In genomic region chr17:29155966-29156338, GRCh38 we compare ENCODE assay signal across 10 cellular contexts. TPM values are rescaled to one million over a fixed set of nuclear protein-coding genes. Genes with fewer than 3 reads are reported as not detected.
DNase-seq lines count a peak whose midpoint lies in the region; ATAC-seq and TF ChIP-seq lines count a peak whose summit lies in the region.
"Had no signal": no experiment of that assay in that cellular context is flagged by ENCODE, and none has a peak within 500 bp of the region (broad histone marks: within the 10 kb centered on the region; RNA-seq: fewer than 3 reads in every experiment).

No MANE protein-coding gene starts in this region.

- H3K27me3 ChIP-seq in GM23248 (replicated peaks; ENCODE audit: insufficient read depth) (no peaks in the 10 kb centered on the region), gastroesophageal sphincter (no peaks in the 10 kb centered on the region), skeletal muscle tissue (ENCODE audit: control insufficient read depth in 3 of 3, insufficient read depth in 3 of 3, low read length in 3 of 3) (no peaks in the 10 kb centered on the region)

- H3K9me3 ChIP-seq in GM23248 (ENCODE audit: low read depth) (no peaks in the 10 kb centered on the region), gastroesophageal sphincter (no peaks in the 10 kb centered on the region), skeletal muscle tissue (ENCODE audit: control insufficient read depth in 3 of 3, low read length in 3 of 3) (no peaks in the 10 kb centered on the region)

- H3K9me3 Mint-ChIP-seq in activated T-helper 1 cell treated with anti-CD3 and anti-CD28 coated beads, Interleukin-12 subunit alpha, Interleukin-12 subunit beta, Interleukin-2, Interleukin-4 antibody, amounts not matched to agents 30 ng/mL and 10 ng/mL and 1 ng/mL, durations not matched to agents 14 hours and 24 hours and 36 hours: no peaks in the 10 kb centered on the region
- no peaks in the 10 kb centered on the region for H3K9me3 Mint-ChIP-seq in progenitor cell of endocrine pancreas (ENCODE audit: low read depth)

- H3K4me1 ChIP-seq in GM23248 (ENCODE audit: insufficient read depth) (peaks cover 44% of the 10 kb centered on the region), gastroesophageal sphincter (peaks cover 0 to 76% (median 30%) of the 10 kb centered on the region in 3 donors), skeletal muscle tissue (ENCODE audit: control insufficient read depth in 3 of 3, insufficient read depth in 3 of 3, low read length in 3 of 3) (peaks cover 36 to 50% (median 48%) of the 10 kb centered on the region in 3 donors)

- whole genome bisulfite sequencing in GM23248 (ENCODE audit: low coverage in 1 of 2, low lambda C conversion rate in 2 of 2, missing lambda C conversion rate in 2 of 2), 2 experiments: 73 to 79% methylated on average over 3 of the region's 3 CpGs
- no CpG with 5 or more reads among the region's 3 CpGs for WGBS in gastroesophageal sphincter (ENCODE audit: low coverage in 1 of 2), 2 donors

- H3K27ac ChIP-seq in GM23248 (peak overlapping the region; percentile 41), gastroesophageal sphincter (peak overlapping the region in 3 of 4 donors; percentile 55 to 83 (median 73)), skeletal muscle tissue (ENCODE audit: low read depth, low read length) (peak overlapping the region; percentile 66)
- H3K27ac ChIP-seq: WERI-Rb-1 had no signal

- peak overlapping the region; percentile 59 for H3K4me2 ChIP-seq in GM23248 (ENCODE audit: unreplicated experiment)

- no peak overlapping the region for H3K9ac ChIP-seq in GM23248
- peak overlapping the region in 2 of 3 donors; percentile 38 to 40 for H3K9ac ChIP-seq in skeletal muscle tissue (ENCODE audit: low read depth in 1 of 3, low read length in 3 of 3)

- H3K4me3 ChIP-seq in GM23248 (no peak overlapping the region), gastroesophageal sphincter (no peak overlapping the region), skeletal muscle tissue (ENCODE audit: low read length in 3 of 3) (no peak overlapping the region)

- H3K4me3 Mint-ChIP-seq in activated T-helper 1 cell treated with anti-CD3 and anti-CD28 coated beads, Interleukin-12 subunit alpha, Interleukin-12 subunit beta, Interleukin-2, Interleukin-4 antibody, amounts not matched to agents 30 ng/mL and 10 ng/mL and 1 ng/mL, durations not matched to agents 14 hours and 24 hours and 36 hours: no peak overlapping the region
- no peak overlapping the region for H3K4me3 Mint-ChIP-seq in progenitor cell of endocrine pancreas (ENCODE audit: low read depth)

- no peak for TF ChIP-seq POLR2A in gastroesophageal sphincter (IDR thresholded peaks at IDR 0.05)

- H3K36me3 Mint-ChIP-seq in activated T-helper 1 cell treated with anti-CD3 and anti-CD28 coated beads, Interleukin-12 subunit alpha, Interleukin-12 subunit beta, Interleukin-2, Interleukin-4 antibody, amounts not matched to agents 30 ng/mL and 10 ng/mL and 1 ng/mL, durations not matched to agents 14 hours and 24 hours and 36 hours (ENCODE audit: low read depth): peaks cover 5% of the 10 kb centered on the region
- H3K36me3 Mint-ChIP-seq in progenitor cell of endocrine pancreas (ENCODE audit: insufficient read depth): no peaks in the 10 kb centered on the region

- ATAC-seq in gastroesophageal sphincter (no peak), HG02759 (IDR thresholded peaks at IDR 0.05; ENCODE audit: unreplicated experiment) (no peak)

- H3K4me1 Mint-ChIP-seq in activated T-helper 1 cell treated with anti-CD3 and anti-CD28 coated beads, Interleukin-12 subunit alpha, Interleukin-12 subunit beta, Interleukin-2, Interleukin-4 antibody, amounts not matched to agents 30 ng/mL and 10 ng/mL and 1 ng/mL, durations not matched to agents 14 hours and 24 hours and 36 hours (ENCODE audit: low read depth): peaks cover 60% of the 10 kb centered on the region
- peaks cover 71% of the 10 kb centered on the region for H3K4me1 Mint-ChIP-seq in progenitor cell of endocrine pancreas (ENCODE audit: low read depth)

- H3K27me3 Mint-ChIP-seq in activated T-helper 1 cell treated with anti-CD3 and anti-CD28 coated beads, Interleukin-12 subunit alpha, Interleukin-12 subunit beta, Interleukin-2, Interleukin-4 antibody, amounts not matched to agents 30 ng/mL and 10 ng/mL and 1 ng/mL, durations not matched to agents 14 hours and 24 hours and 36 hours (ENCODE audit: insufficient read depth): no peaks in the 10 kb centered on the region
- no peaks in the 10 kb centered on the region for H3K27me3 Mint-ChIP-seq in progenitor cell of endocrine pancreas

- no peaks in the 10 kb centered on the region for H3K9me2 ChIP-seq in GM23248 (ENCODE audit: insufficient read depth)

- no peaks in the 10 kb centered on the region for H3K36me3 ChIP-seq in GM23248 (ENCODE audit: low read depth)
- H3K36me3 ChIP-seq in gastroesophageal sphincter: no peaks in the 10 kb centered on the region
- no peaks in the 10 kb centered on the region for H3K36me3 ChIP-seq in skeletal muscle tissue (ENCODE audit: control insufficient read depth in 3 of 3, insufficient read depth in 3 of 3, low read length in 3 of 3)
- H3K36me3 ChIP-seq: WERI-Rb-1 had no signal

- H4K20me1 ChIP-seq in GM23248 (ENCODE audit: insufficient read depth): no peaks in the 10 kb centered on the region

- in situ Hi-C loops in GM23248 (cut with MboI): no loop called here

- intact Hi-C loops in activated T-helper 1 cell treated with anti-CD3 and anti-CD28 coated beads, Interleukin-12 subunit alpha, Interleukin-12 subunit beta, Interleukin-2, Interleukin-4 antibody, amounts not matched to agents 30 ng/mL and 10 ng/mL and 1 ng/mL, durations not matched to agents 14 hours and 24 hours and 36 hours (cut with micrococcal nuclease): loop anchor here (1.0 kb wide), 2 partner anchors 15 to 24 kb away; partner anchors contain the start of gene MYO18A

- TF ChIP-seq EP300 in gastroesophageal sphincter (IDR thresholded peaks at IDR 0.05): no peak

- peak; percentile 14 for DNase-seq in GM23248
- no peak for DNase-seq in activated T-helper 1 cell treated with anti-CD3 and anti-CD28 coated beads, Interleukin-12 subunit alpha, Interleukin-12 subunit beta, Interleukin-2, Interleukin-4 antibody, amounts not matched to agents 30 ng/mL and 10 ng/mL and 1 ng/mL, durations not matched to agents 14 hours and 24 hours and 36 hours (ENCODE audit: low spot score)
- no peak for DNase-seq in progenitor cell of endocrine pancreas (ENCODE audit: low spot score, unreplicated experiment)
- no peak for DNase-seq in CD1c-positive myeloid dendritic cell (ENCODE audit: extremely low spot score)
- no peak for DNase-seq in NCI-H510A (lab: John Stamatoyannopoulos, UW)
- DNase-seq: NCI-H1436, WERI-Rb-1 had no signal

- H2AFZ ChIP-seq in GM23248: no peak overlapping the region

- TF ChIP-seq CTCF in gastroesophageal sphincter (IDR thresholded peaks at IDR 0.05) (no peak), progenitor cell of endocrine pancreas (IDR thresholded peaks at IDR 0.05; ENCODE audit: unreplicated experiment) (no peak)

- peaks cover 5% of the 10 kb centered on the region for H3K79me2 ChIP-seq in GM23248 (ENCODE audit: insufficient read depth)

- 0 out of 2 replicates have a peak, but pooled peaks cover 5% of the 10 kb centered on the region for H3F3A ChIP-seq in GM23248 (ENCODE audit: insufficient read depth)

- H3K27ac Mint-ChIP-seq in activated T-helper 1 cell treated with anti-CD3 and anti-CD28 coated beads, Interleukin-12 subunit alpha, Interleukin-12 subunit beta, Interleukin-2, Interleukin-4 antibody, amounts not matched to agents 30 ng/mL and 10 ng/mL and 1 ng/mL, durations not matched to agents 14 hours and 24 hours and 36 hours: peak overlapping the region; percentile 87
- H3K27ac Mint-ChIP-seq in progenitor cell of endocrine pancreas: no peak overlapping the region

RNA-seq across cellular contexts. Expression of gene MYO18A, which starts 24.2 kb away (rescaled TPM):
- 30.5 and 33.9 TPM in 2 replicates for total RNA-seq in GM23248 (2014; rRNA removed; shearing (Covaris generic))
- polyA plus RNA-seq in GM23248 (2016; fragmentation: Nextera tagmentation; extraction: Ambion mirVana): 12.6 and 16.0 TPM in 2 replicates
- 38.2 and 40.5 TPM in 2 replicates for total RNA-seq in activated T-helper 1 cell treated with anti-CD3 and anti-CD28 coated beads, Interleukin-12 subunit alpha, Interleukin-12 subunit beta, Interleukin-2, Interleukin-4 antibody, amounts not matched to agents 30 ng/mL and 10 ng/mL and 1 ng/mL, durations not matched to agents 14 hours and 24 hours and 36 hours
- total RNA-seq in gastroesophageal sphincter (10 to 100 TPM; 45.5 to 70.5 (median 56.5) TPM), skeletal muscle tissue (171 TPM), progenitor cell of endocrine pancreas (75.7 and 77.1 TPM in 2 replicates)
